Comparison of ENCODE assay signal across 8 cellular contexts in genomic region chr6:26097268-26097875, GRCh38. TPM values are rescaled to one million over a fixed set of nuclear protein-coding genes. Genes with fewer than 3 reads are reported as not detected.
A peak's percentile ranks its signal among the peaks of the same experiment; 100 is the strongest.
DNase-seq lines count a peak whose midpoint lies in the region; ATAC-seq and TF ChIP-seq lines count a peak whose summit lies in the region.

No MANE protein-coding gene starts in this region.

- 2% methylated on average over 5 of the region's 5 CpGs for WGBS in right lobe of liver (ENCODE audit: insufficient coverage, low coverage, low lambda C conversion rate, missing lambda C conversion rate)

- peak; percentile 57 for DNase-seq in AG20443 (ENCODE audit: low spot score)
- DNase-seq in NCI-H345 (lab: John Stamatoyannopoulos, UW): peak; percentile 74
- peak; percentile 37 to 49 for DNase-seq in activated CD4-positive, alpha-beta T cell treated with anti-CD3 and anti-CD28 coated beads for 24 hours (ENCODE audit: low read depth in 2 of 2)
- peak; percentile 84 for DNase-seq in choroid plexus epithelial cell (ENCODE audit: low read depth)
- peak in 2 of 3 donors; percentile 34 to 65 for DNase-seq in right lobe of liver
- DNase-seq in stimulated activated CD4-positive, alpha-beta T cell treated with anti-CD3 and anti-CD28 coated beads, TNF-alpha, amount 100 ng/mL, for 48 hours (ENCODE audit: low read depth in 3 of 3): peak; percentile 36 to 39 (median 39)

- TF ChIP-seq POLR2A in right lobe of liver (IDR thresholded peaks at IDR 0.05): no peak

- H3K27ac ChIP-seq in right lobe of liver: no peak overlapping the region

- TF ChIP-seq CTCF in choroid plexus epithelial cell (conservative IDR thresholded peaks at IDR 0.05; ENCODE audit: low read depth, low read length) (peak; percentile 77), right lobe of liver (IDR thresholded peaks at IDR 0.05) (peak; percentile 78 to 90 (median 84))

- ATAC-seq in GM21515 (IDR thresholded peaks at IDR 0.05; ENCODE audit: unreplicated experiment): peak; percentile 61
- peak; percentile 94 to 95 (median 94) for ATAC-seq in right lobe of liver
- no peak for ATAC-seq in HG02938 (IDR thresholded peaks at IDR 0.05; ENCODE audit: unreplicated experiment)

- no peaks in the 10 kb centered on the region for H3K9me3 ChIP-seq in right lobe of liver

- intact Hi-C loops in right lobe of liver (cut with DNase I): loop anchor here in 1 of 2 donors (5.0 kb wide), 1 partner anchor 35 kb away; no protein-coding TSS in a partner anchor

- H3K36me3 ChIP-seq in right lobe of liver: no peaks in the 10 kb centered on the region

- peaks cover 0 to under 1% (median 0%) of the 10 kb centered on the region in 4 donors for H3K4me1 ChIP-seq in right lobe of liver

- H3K4me3 ChIP-seq in choroid plexus epithelial cell (ENCODE audit: low read depth, low read length): no peak overlapping the region
- H3K4me3 ChIP-seq in right lobe of liver: no peak overlapping the region

- no peaks in the 10 kb centered on the region for H3K27me3 ChIP-seq in right lobe of liver

RNA-seq across cellular contexts. Expression of gene HFE, which starts 10.1 kb away (rescaled TPM):
- 10 to 100 TPM in 5 of 6 experiments, 1 to 10 TPM in 1; 8.9 to 20.7 (median 15.8) TPM for total RNA-seq in right lobe of liver
